Comparison of ENCODE assay signal across 19 cellular contexts in the genomic region with DNA sequence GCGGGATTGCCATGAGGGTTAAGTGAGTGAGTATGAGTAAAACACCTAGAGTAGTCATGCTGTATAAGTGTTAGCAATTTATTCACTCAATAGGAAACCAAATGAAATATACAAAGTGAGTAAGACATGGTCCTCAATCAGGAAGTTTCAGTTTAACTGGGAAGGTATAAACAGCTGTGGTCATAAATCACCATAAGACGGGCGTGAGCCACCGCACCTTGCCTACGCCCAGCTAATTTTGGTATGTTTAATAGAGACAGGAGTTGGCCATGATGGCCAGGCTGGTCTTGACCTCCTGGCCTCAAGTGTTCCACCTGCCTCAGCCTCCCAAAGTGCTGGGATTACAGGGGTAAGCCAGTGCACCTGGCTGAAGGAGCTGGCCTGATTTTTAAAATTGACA. TPM values are rescaled to one million over a fixed set of nuclear protein-coding genes. Genes with fewer than 3 reads are reported as not detected.
"Had no signal": no experiment of that assay in that cellular context is flagged by ENCODE, and none has a peak within 500 bp of the region (broad histone marks: within the 10 kb centered on the region; RNA-seq: fewer than 3 reads in every experiment).

No MANE protein-coding gene starts in this region.

- H3K27ac ChIP-seq: RWPE1 had no signal

- H3K9me3 ChIP-seq: MG63, SK-N-SH had no signal

- H3K4me3 ChIP-seq: MG63 had no signal

- H3K27me3 ChIP-seq: MG63 had no signal

- FAIRE-seq: RCC 7860 had no signal

- DNase-seq: Karpas-422, KG1, MG63, NCI-H1092, NCI-H1105 treated with DMSO at 0.1 percent for 48 hours, NCI-H1417 treated with DMSO at 0.1 percent for 48 hours, NCI-H146, NCI-H1694 treated with DMSO at 0.1 percent for 48 hours, NCI-H1930, NCI-H2081, NCI-H2107, NCI-H2227 treated with DMSO at 0.1 percent for 48 hours, NCI-H524, NCI-H526 treated with DMSO at 0.1 percent for 48 hours, NCI-H774, SHP77, SK-N-SH had no signal

- H3K4me2 ChIP-seq: SK-N-SH had no signal

- H3K9ac ChIP-seq: SK-N-SH had no signal

RNA-seq across cellular contexts. Expression of a gene that starts 27.0 kb away (rescaled TPM):
- polyA plus RNA-seq: SK-N-SH had no signal
